15 cellular contexts compared by ENCODE assay signal in genomic region chr6:1622851-1623768, GRCh38. TPM values are rescaled to one million over a fixed set of nuclear protein-coding genes. Genes with fewer than 3 reads are reported as not detected.
DNase-seq lines count a peak whose midpoint lies in the region; ATAC-seq and TF ChIP-seq lines count a peak whose summit lies in the region.
"Had no signal": no experiment of that assay in that cellular context is flagged by ENCODE, and none has a peak within 500 bp of the region (broad histone marks: within the 10 kb centered on the region; RNA-seq: fewer than 3 reads in every experiment).

No MANE protein-coding gene starts in this region.

- peak overlapping the region; percentile 77 for H3K4me3 ChIP-seq in left ventricle myocardium inferior
- H3K4me3 ChIP-seq in dorsolateral prefrontal cortex = peak overlapping the region in 42 of 59 donors; percentile 7 to 68 (median 54)
- peak overlapping the region; percentile 59 to 91 for H3K4me3 ChIP-seq in tibial artery
- H3K4me3 ChIP-seq in spleen = no peak overlapping the region

- H3K36me3 ChIP-seq in left ventricle myocardium inferior = no peaks in the 10 kb centered on the region
- peaks cover 0 to 8% (median 0%) of the 10 kb centered on the region in 3 donors for H3K36me3 ChIP-seq in tibial artery
- peaks cover 0 to 20% (median 0%) of the 10 kb centered on the region in 6 donors for H3K36me3 ChIP-seq in spleen
- H3K36me3 ChIP-seq: lower lobe of right lung had no signal

- POLR2A ChIA-PET in naive thymus-derived CD8-positive, alpha-beta T cell (lab: Charles Lee) = no interaction called here

- H3K27me3 ChIP-seq in left ventricle myocardium inferior (ENCODE audit: low read depth) (peaks cover 100% of the 10 kb centered on the region), dorsolateral prefrontal cortex (peaks cover 4 to 100% (median 82%) of the 10 kb centered on the region in 45 donors), tibial artery (no peaks in the 10 kb centered on the region), spleen (replicated peaks in 1 of 7) (peaks cover 5 to 99% (median 89%) of the 10 kb centered on the region in 7 donors)

- H3K4me1 ChIP-seq in left ventricle myocardium inferior (peaks cover 40% of the 10 kb centered on the region), tibial artery (peaks cover 0 to 60% (median 38%) of the 10 kb centered on the region in 4 donors), spleen (peaks cover 16 to 47% (median 36%) of the 10 kb centered on the region in 6 donors)

- H3K36me3 Mint-ChIP-seq in naive thymus-derived CD8-positive, alpha-beta T cell = peaks cover 21 to 35% (median 22%) of the 10 kb centered on the region in 3 donors

- H3K9me3 ChIP-seq in left ventricle myocardium inferior (replicated peaks) (no peaks in the 10 kb centered on the region), tibial artery (no peaks in the 10 kb centered on the region), spleen (no peaks in the 10 kb centered on the region)
- H3K9me3 ChIP-seq: lower lobe of right lung had no signal

- H3K4me1 Mint-ChIP-seq in naive thymus-derived CD8-positive, alpha-beta T cell = peaks cover 8 to 20% (median 18%) of the 10 kb centered on the region in 4 donors

- no peak overlapping the region for H3K27ac Mint-ChIP-seq in naive thymus-derived CD8-positive, alpha-beta T cell
- H3K27ac Mint-ChIP-seq: activated T-helper 2 cell treated with anti-CD3 and anti-CD28 coated beads, Interferon-gamma antibody, Interleukin-2, Interleukin-4, amounts not matched to agents 10 μg/mL and 5 μg/mL and 100 μg/mL, durations not matched to agents 14 hours and 24 hours and 36 hours had no signal

- H3K27ac ChIP-seq in left ventricle myocardium inferior (replicated peaks) (no peak overlapping the region), dorsolateral prefrontal cortex (peak overlapping the region in 48 of 59 donors; percentile 1 to 96 (median 84)), tibial artery (peak overlapping the region; percentile 91 to 98), spleen (no peak overlapping the region)
- H3K27ac ChIP-seq: lower lobe of right lung had no signal

- peaks cover 36 to 71% (median 54%) of the 10 kb centered on the region in 5 donors for H3K27me3 Mint-ChIP-seq in naive thymus-derived CD8-positive, alpha-beta T cell

- intact Hi-C loops in left ventricle myocardium inferior (cut with micrococcal nuclease) (no loop called here), left ventricle myocardium superior (cut with micrococcal nuclease) (no loop called here), dorsolateral prefrontal cortex (cut with DNase I) (no loop called here), tibial artery (cut with DNase I; ENCODE audit: low total_unique reads) (no loop called here), spleen (cut with DNase I; ENCODE audit: low total_unique reads) (no loop called here)

- 96 to 98% (median 96%) methylated on average over 8 of the region's 8 CpGs for WGBS in spleen, 5 donors

- TF ChIP-seq CTCF in left ventricle myocardium inferior (IDR thresholded peaks at IDR 0.05; ENCODE audit: borderline replicate concordance) (no peak), dorsolateral prefrontal cortex (IDR thresholded peaks at IDR 0.05 in 54 of 56, conservative IDR thresholded peaks at IDR 0.05 in 2 of 56; ENCODE audit: low read depth in 1 of 56, partially characterized antibody in 56 of 56) (no peak), tibial artery (IDR thresholded peaks at IDR 0.05) (no peak), spleen (IDR thresholded peaks at IDR 0.05 in 8 of 11, conservative IDR thresholded peaks at IDR 0.05 in 3 of 11) (no peak)

- peak overlapping the region in 6 of 10 donors; percentile 10 to 45 (median 38) for H3K4me3 Mint-ChIP-seq in naive thymus-derived CD8-positive, alpha-beta T cell

- no peak for TF ChIP-seq POLR2A in spleen (IDR thresholded peaks at IDR 0.05)

- DNase-seq in left ventricle myocardium inferior = no peak
- no peak for DNase-seq in left ventricle myocardium superior
- no peak for DNase-seq in dorsolateral prefrontal cortex
- DNase-seq in naive thymus-derived CD8-positive, alpha-beta T cell = peak in 1 of 10 donors; percentile 41
- peak in 1 of 2 donors; percentile 79 for DNase-seq in tibial artery
- DNase-seq in stimulated activated CD4-positive, alpha-beta T cell treated with anti-CD3 and anti-CD28 coated beads, Interleukin-15, amount 100 ng/mL, for 24 hours = no peak
- DNase-seq in spleen = no peak
- DNase-seq: activated CD4-positive, alpha-beta T cell treated with anti-CD3 and anti-CD28 coated beads for 4 hours; NCI-H1105; NCI-H345; OCI-M1; stimulated activated CD8-positive, alpha-beta memory T cell treated with anti-CD3 and anti-CD28 coated beads, Interleukin-4, amount 100 ng/mL, for 48 hours had no signal

- ATAC-seq in left ventricle myocardium superior (no peak), HG03439 (IDR thresholded peaks at IDR 0.05; ENCODE audit: unreplicated experiment) (no peak)
- no peak for ATAC-seq in naive thymus-derived CD8-positive, alpha-beta T cell

- H3K9me3 Mint-ChIP-seq in naive thymus-derived CD8-positive, alpha-beta T cell = no peaks in the 10 kb centered on the region
- H3K9me3 Mint-ChIP-seq: activated T-helper 2 cell treated with anti-CD3 and anti-CD28 coated beads, Interferon-gamma antibody, Interleukin-2, Interleukin-4, amounts not matched to agents 10 μg/mL and 5 μg/mL and 100 μg/mL, durations not matched to agents 14 hours and 24 hours and 36 hours had no signal

RNA-seq across cellular contexts. Expression of gene FOXC1, which starts 13.4 kb away (rescaled TPM):
- 7.1 TPM for total RNA-seq in left ventricle myocardium inferior
- 2.7 TPM for total RNA-seq in left ventricle myocardium superior
- total RNA-seq in dorsolateral prefrontal cortex = 10 to 100 TPM in 23 of 120 experiments, 1 to 10 TPM in 97; 2.7 to 22.9 (median 6.6) TPM
- not detected for total RNA-seq in naive thymus-derived CD8-positive, alpha-beta T cell
- not detected for polyA plus RNA-seq in naive thymus-derived CD8-positive, alpha-beta T cell
- total RNA-seq in spleen = 1 to 10 TPM in 1 of 7 donors, under 1 TPM in 6; 0.37 to 1.1 (median 0.58) TPM
- polyA plus RNA-seq in spleen = under 1 TPM; 0.20 to 0.67 (median 0.53) TPM

Comparison
In these comparisons a context has a peak if more than half of its experiments do, and no peak if none do; other contexts are left out.
1. H3K27ac ChIP-seq: peak in dorsolateral prefrontal cortex (48 of 59) and tibial artery (2 of 2); none in left ventricle myocardium inferior (single experiment) and spleen (0 of 8).
2. H3K4me3 ChIP-seq: peak in left ventricle myocardium inferior (single experiment), dorsolateral prefrontal cortex (42 of 59) and tibial artery (2 of 2); none in spleen (0 of 8).